In the genomic region with DNA sequence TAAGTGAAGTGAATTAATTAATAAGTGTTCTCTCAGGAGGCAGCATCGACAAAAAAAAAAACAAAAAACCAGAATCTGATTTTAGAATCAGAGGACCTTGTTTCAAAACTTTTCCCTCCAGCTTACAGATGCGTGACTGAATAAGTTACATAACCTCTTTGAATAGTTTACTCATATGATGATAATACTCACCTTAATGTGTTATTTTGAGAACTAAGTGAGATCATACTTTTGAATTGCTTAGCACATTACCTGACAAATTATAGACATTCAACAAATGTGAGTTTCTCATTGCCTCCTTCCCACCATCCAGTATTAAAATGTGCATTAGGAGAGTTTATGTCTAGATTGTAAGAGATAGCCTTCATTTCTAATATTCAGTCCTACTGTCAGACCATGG, we compare ENCODE assay signal across 23 cellular contexts.
"Had no signal": no experiment of that assay in that cellular context is flagged by ENCODE, and none has a peak within 500 bp of the region (broad histone marks: within the 10 kb centered on the region; RNA-seq: fewer than 3 reads in every experiment).

No MANE protein-coding gene starts in this region.

- H3K4me3 ChIP-seq: PC-9, Peyer's patch, SJCRH30 had no signal

- H3K9me3 ChIP-seq: Peyer's patch, SJCRH30 had no signal

- DNase-seq: IMR-90, Karpas-422, KG1, MM.1S, NCI-H1092 treated with DMSO at 0.1 percent for 48 hours, NCI-H1436, NCI-H187, NCI-H2029, NCI-H2081 treated with DMSO at 0.1 percent for 48 hours, NCI-H2171, NCI-H226, NCI-H446, NCI-H510A, NCI-H524 treated with DMSO at 0.1 percent for 48 hours, NCI-H774, OCI-M1, PC-9, Peyer's patch, SHP77 treated with DMSO at 0.1 percent for 48 hours, SJCRH30 had no signal

- ATAC-seq: HepG2, Right ventricle myocardium inferior, SK-N-SH treated with all-trans-retinoic acid at 6 μM for 48 hours had no signal

- H3K27me3 ChIP-seq: Peyer's patch, SJCRH30 had no signal

- H2AFZ ChIP-seq: PC-9 had no signal

- H3K4me2 ChIP-seq: PC-9 had no signal

- H3K4me1 ChIP-seq: Peyer's patch, SJCRH30 had no signal

- H3K36me3 ChIP-seq: Peyer's patch, SJCRH30 had no signal

- H3K27ac ChIP-seq: PC-9, Peyer's patch, SJCRH30 had no signal
